ENCODE assay signal across 22 cellular contexts in genomic region chr3:42265059-42265991, GRCh38. TPM values are rescaled to one million over a fixed set of nuclear protein-coding genes. Genes with fewer than 3 reads are reported as not detected.
DNase-seq lines count a peak whose midpoint lies in the region; ATAC-seq, FAIRE-seq and TF ChIP-seq lines count a peak whose summit lies in the region.
"Had no signal": no experiment of that assay in that cellular context is flagged by ENCODE, and none has a peak within 500 bp of the region (broad histone marks: within the 10 kb centered on the region; RNA-seq: fewer than 3 reads in every experiment).

No MANE protein-coding gene starts in this region.

- ATAC-seq in gastrocnemius medialis (no peak), HG03565 (IDR thresholded peaks at IDR 0.05; ENCODE audit: unreplicated experiment) (no peak), HG03571 (IDR thresholded peaks at IDR 0.05; ENCODE audit: unreplicated experiment) (no peak)

- no TSS peak for BruUV-seq in Caco-2 (replicated peaks; lab: Mats Ljungman, UMichigan)

- H3K27ac Mint-ChIP-seq in Caco-2 (ENCODE audit: unreplicated experiment): no peak overlapping the region
- H3K27ac Mint-ChIP-seq: activated CD4-positive, alpha-beta T cell treated with anti-CD3 and anti-CD28 coated beads for 36 hours; activated naive CD8-positive, alpha-beta T cell; brain; HFFc6; IgD-negative memory B cell had no signal

- no peaks in the 10 kb centered on the region for H4K20me1 ChIP-seq in keratinocyte (ENCODE audit: control insufficient read depth, extremely low read depth, insufficient read depth, low read length)

- no peak for DNase-seq in Caco-2
- peak; percentile 51 for DNase-seq in RPMI7951 (ENCODE audit: low read depth)
- no peak for DNase-seq in keratinocyte (ENCODE audit: low read depth, low spot score)
- no peak for DNase-seq in gastrocnemius medialis
- DNase-seq in activated effector memory CD4-positive, alpha-beta T cell treated with Interleukin-2 at 50 U/mL for 16 hours: no peak
- DNase-seq: heart right ventricle, HFFc6, NCI-H1417 treated with DMSO at 0.1 percent for 48 hours, NCI-H510A had no signal

- H3K27me3 Mint-ChIP-seq in Caco-2 (ENCODE audit: insufficient read depth, unreplicated experiment): peaks cover 27% of the 10 kb centered on the region

- H3K4me1 Mint-ChIP-seq in Caco-2 (ENCODE audit: low read depth, unreplicated experiment): no peaks in the 10 kb centered on the region

- H2AFZ ChIP-seq in keratinocyte (ENCODE audit: control insufficient read depth, low read length): no peak overlapping the region

- peak overlapping the region; percentile 63 for H3K4me3 Mint-ChIP-seq in Caco-2 (ENCODE audit: unreplicated experiment)
- H3K4me3 Mint-ChIP-seq: activated CD4-positive, alpha-beta T cell treated with anti-CD3 and anti-CD28 coated beads for 36 hours; HFFc6 had no signal

- H3K4me2 ChIP-seq in keratinocyte (ENCODE audit: control insufficient read depth, extremely low read depth, insufficient read depth, low read depth, low read length): peak overlapping the region; percentile 83

- H3K36me3 Mint-ChIP-seq in Caco-2 (ENCODE audit: insufficient read depth, unreplicated experiment): no peaks in the 10 kb centered on the region
- H3K36me3 Mint-ChIP-seq: activated naive CD8-positive, alpha-beta T cell; brain; IgD-negative memory B cell had no signal

- TF ChIP-seq CTCF in Caco-2 (IDR thresholded peaks at IDR 0.05; ENCODE audit: insufficient read depth in 1 of 2, low read depth in 1 of 2, low read length in 1 of 2, severe bottlenecking in 1 of 2, unreplicated experiment in 1 of 2) (no peak), keratinocyte (optimal IDR thresholded peaks at IDR 0.05 in 1 of 3, IDR thresholded peaks at IDR 0.05 in 1 of 3, conservative IDR thresholded peaks at IDR 0.05 in 1 of 3; ENCODE audit: extremely low read depth in 1 of 3, insufficient read depth in 2 of 3, low read length in 3 of 3) (no peak), gastrocnemius medialis (IDR thresholded peaks at IDR 0.05 in 4 of 5, conservative IDR thresholded peaks at IDR 0.05 in 1 of 5) (no peak)

- no peak for FAIRE-seq in keratinocyte (lab: Jason Lieb, UNC)
- FAIRE-seq: colon, endometrium, TTC549 had no signal

- CTCF ChIA-PET in Caco-2 (lab: Charles Lee): no interaction called here

- POLR2A ChIA-PET in Caco-2 (lab: Charles Lee): no interaction called here

- H3K36me3 ChIP-seq in Caco-2 (ENCODE audit: control insufficient read depth, insufficient read depth, low read length): no peaks in the 10 kb centered on the region
- H3K36me3 ChIP-seq in keratinocyte (ENCODE audit: control insufficient read depth in 2 of 2, extremely low read depth in 1 of 2, insufficient read depth in 2 of 2, low read length in 2 of 2): no peaks in the 10 kb centered on the region
- H3K36me3 ChIP-seq in gastrocnemius medialis: no peaks in the 10 kb centered on the region
- H3K36me3 ChIP-seq: heart right ventricle, MG63, right atrium auricular region had no signal

- dilution Hi-C loops in keratinocyte (cut with MboI; ENCODE audit: extremely low pct_ligation_motif_present, low sequenced_read_pairs): loop anchor here (25.0 kb wide), 2 partner anchors 97 to 172 kb away; no protein-coding TSS in a partner anchor

- TF ChIP-seq POLR2A in gastrocnemius medialis (IDR thresholded peaks at IDR 0.05): no peak

- no peaks in the 10 kb centered on the region for H3K9me1 ChIP-seq in keratinocyte (ENCODE audit: control insufficient read depth, extremely low read depth, insufficient read depth, low read length)

- H3K27me3 ChIP-seq in Caco-2 (replicated peaks; ENCODE audit: control insufficient read depth, insufficient read depth, low read length): no peaks in the 10 kb centered on the region
- peaks cover 50% of the 10 kb centered on the region for H3K27me3 ChIP-seq in keratinocyte (ENCODE audit: control insufficient read depth, extremely low read depth, insufficient read depth, low read length)
- H3K27me3 ChIP-seq in gastrocnemius medialis: peaks cover 34 to 49% (median 46%) of the 10 kb centered on the region in 3 donors

- no peak overlapping the region for H3K9ac ChIP-seq in keratinocyte (ENCODE audit: control insufficient read depth, extremely low read depth, insufficient read depth, low read length)

- no peaks in the 10 kb centered on the region for H3K9me3 ChIP-seq in Caco-2
- H3K9me3 ChIP-seq in keratinocyte (ENCODE audit: control insufficient read depth, low read depth, low read length): peaks cover 2% of the 10 kb centered on the region
- no peaks in the 10 kb centered on the region for H3K9me3 ChIP-seq in gastrocnemius medialis
- H3K9me3 ChIP-seq: heart right ventricle, MG63, right atrium auricular region had no signal

- intact Hi-C loops in Caco-2 (cut with micrococcal nuclease; ENCODE audit: unreplicated experiment): no loop called here
- intact Hi-C loops in gastrocnemius medialis (cut with DNase I; ENCODE audit: low total_unique reads): no loop called here

- no peak overlapping the region for H3K27ac ChIP-seq in keratinocyte (ENCODE audit: control insufficient read depth, insufficient read depth, low read length)
- no peak overlapping the region for H3K27ac ChIP-seq in gastrocnemius medialis
- H3K27ac ChIP-seq: heart right ventricle, right atrium auricular region, RWPE1 had no signal

- H3K9me3 Mint-ChIP-seq in Caco-2 (ENCODE audit: unreplicated experiment): no peaks in the 10 kb centered on the region
- H3K9me3 Mint-ChIP-seq: HFFc6 had no signal

- H3K4me1 ChIP-seq in Caco-2 (no peaks in the 10 kb centered on the region), keratinocyte (ENCODE audit: control insufficient read depth, extremely low read depth, insufficient read depth, low read length) (peaks cover 31% of the 10 kb centered on the region), gastrocnemius medialis (no peaks in the 10 kb centered on the region)

- in situ Hi-C loops in gastrocnemius medialis (cut with MboI; ENCODE audit: low sequenced_read_pairs in 4 of 4): no loop called here

- H3K4me3 ChIP-seq in Caco-2 (ENCODE audit: low read depth, low read length) (no peak overlapping the region), keratinocyte (ENCODE audit: control insufficient read depth in 2 of 3, extremely low read depth in 1 of 3, insufficient read depth in 2 of 3, low read depth in 1 of 3, low read length in 3 of 3) (peak overlapping the region in 1 of 3 experiments; percentile 48), gastrocnemius medialis (peak overlapping the region in 3 of 4 donors; percentile 11 to 28 (median 24))
- H3K4me3 ChIP-seq: heart right ventricle, MG63, right atrium auricular region had no signal

- no peaks in the 10 kb centered on the region for H3K79me2 ChIP-seq in keratinocyte (ENCODE audit: control insufficient read depth, insufficient read depth, low read length)

RNA-seq across cellular contexts. Expression of gene CCK, which starts 0.7 kb away (rescaled TPM):
- total RNA-seq in Caco-2 (2022) (0.46 TPM in 1 of 2 replicates, not detected in the other), gastrocnemius medialis (1 to 10 TPM in 1 of 4 donors, not detected in 3; 1.1 TPM)
- total RNA-seq in RPMI7951 (2014; rRNA removed; shearing (Covaris generic)): 1.6 and 7.7 TPM in 2 replicates
- polyA plus RNA-seq in keratinocyte: 5.7 to 8.2 TPM (median 7.2 TPM) in 3 replicates
- polyA plus RNA-seq in keratinocyte (2011; ENCODE audit: low read depth): 4.6 TPM
- 4.5 and 10.5 TPM in 2 replicates for polyA plus RNA-seq in keratinocyte (2011; cell fraction: cytosol; rRNA removed)
- polyA plus RNA-seq in keratinocyte (2011; cell fraction: nucleus; rRNA removed): 5.2 and 5.5 TPM in 2 replicates
- polyA plus RNA-seq in keratinocyte (2012; ENCODE audit: low replicate concordance): 4.1 and 6.9 TPM in 2 replicates
- 0.93 to 8.0 TPM (median 1.2 TPM) in 3 replicates for polyA minus RNA-seq in keratinocyte
- 5.2 TPM for polyA minus RNA-seq in keratinocyte (2011; cell fraction: cytosol; rRNA and poly(A)+ RNA removed)
- not detected in 2 replicates for polyA minus RNA-seq in keratinocyte (2011; cell fraction: nucleus; rRNA and poly(A)+ RNA removed)
- total RNA-seq: activated CD4-positive, alpha-beta T cell treated with anti-CD3 and anti-CD28 coated beads for 36 hours; heart right ventricle; HFFc6; right atrium auricular region had no signal
- polyA plus RNA-seq: heart right ventricle, IgD-negative memory B cell, liver had no signal
